Comparison of ENCODE assay signal across 20 cellular contexts in genomic region chr1:209404577-209404976, GRCh38.
A peak's percentile ranks its signal among the peaks of the same experiment; 100 is the strongest.
DNase-seq lines count a peak whose midpoint lies in the region; ATAC-seq, FAIRE-seq and TF ChIP-seq lines count a peak whose summit lies in the region.
"Had no signal": no experiment of that assay in that cellular context is flagged by ENCODE, and none has a peak within 500 bp of the region (broad histone marks: within the 10 kb centered on the region; RNA-seq: fewer than 3 reads in every experiment).

No MANE protein-coding gene starts in this region.

- peak overlapping the region; percentile 82 for H3K27ac Mint-ChIP-seq in astrocyte (ENCODE audit: unreplicated experiment)
- H3K27ac Mint-ChIP-seq: activated CD8-positive, alpha-beta T cell treated with anti-CD3 and anti-CD28 coated beads, Interleukin-2, amount 10 ng/mL, durations not matched to agents 7 days and 5 days; activated naive CD8-positive, alpha-beta T cell treated with anti-CD3 and anti-CD28 coated beads, Interleukin-2, amount 50 U/mL, for 24 hours; activated T-cell treated with anti-CD3 and anti-CD28 coated beads, Interleukin-2, amount 50 U/mL, for 72 hours; CD8-positive, alpha-beta T cell; effector memory CD8-positive, alpha-beta T cell; natural killer cell had no signal

- H3K36me3 ChIP-seq in A673 (ENCODE audit: insufficient read depth, low read length, poor library complexity, severe bottlenecking) = no peaks in the 10 kb centered on the region
- H3K36me3 ChIP-seq in astrocyte (ENCODE audit: insufficient read depth, low read length) = no peaks in the 10 kb centered on the region
- no peaks in the 10 kb centered on the region for H3K36me3 ChIP-seq in keratinocyte (ENCODE audit: control insufficient read depth in 2 of 2, extremely low read depth in 1 of 2, insufficient read depth in 2 of 2, low read length in 2 of 2)
- H3K36me3 ChIP-seq: stomach had no signal

- H4K20me1 ChIP-seq in astrocyte (ENCODE audit: insufficient read depth, low read length) = no peaks in the 10 kb centered on the region
- H4K20me1 ChIP-seq in keratinocyte (ENCODE audit: control insufficient read depth, extremely low read depth, insufficient read depth, low read length) = no peaks in the 10 kb centered on the region

- H3K9me3 Mint-ChIP-seq in astrocyte (ENCODE audit: unreplicated experiment) = no peaks in the 10 kb centered on the region
- H3K9me3 Mint-ChIP-seq: activated naive CD8-positive, alpha-beta T cell treated with anti-CD3 and anti-CD28 coated beads, Interleukin-2, amount 50 U/mL, for 24 hours; activated T-cell treated with anti-CD3 and anti-CD28 coated beads, Interleukin-2, amount 50 U/mL, for 72 hours; CD8-positive, alpha-beta T cell; IgD-negative memory B cell; natural killer cell had no signal

- H3K36me3 Mint-ChIP-seq in astrocyte (ENCODE audit: low read depth, unreplicated experiment) = no peaks in the 10 kb centered on the region
- H3K36me3 Mint-ChIP-seq: CD8-positive, alpha-beta T cell; natural killer cell had no signal

- H2AFZ ChIP-seq in astrocyte (ENCODE audit: low read depth, low read length) (no peak overlapping the region), keratinocyte (ENCODE audit: control insufficient read depth, low read length) (no peak overlapping the region)

- H3K27me3 ChIP-seq in A673 (replicated peaks; ENCODE audit: insufficient read depth, low read depth, low read length, poor library complexity) (no peaks in the 10 kb centered on the region), astrocyte (ENCODE audit: insufficient read depth, low read length) (no peaks in the 10 kb centered on the region), keratinocyte (ENCODE audit: control insufficient read depth, extremely low read depth, insufficient read depth, low read length) (no peaks in the 10 kb centered on the region)

- no peaks in the 10 kb centered on the region for H3K9me1 ChIP-seq in keratinocyte (ENCODE audit: control insufficient read depth, extremely low read depth, insufficient read depth, low read length)

- H3K4me1 Mint-ChIP-seq in astrocyte (ENCODE audit: low read depth, unreplicated experiment) = peaks cover 23% of the 10 kb centered on the region
- H3K4me1 Mint-ChIP-seq: activated naive CD8-positive, alpha-beta T cell treated with anti-CD3 and anti-CD28 coated beads, Interleukin-2, amount 50 U/mL, for 24 hours; IgD-negative memory B cell; natural killer cell had no signal

- POLR2A ChIA-PET in A673 (lab: Charles Lee; ENCODE audit: low non-redundant PET) = no interaction called here

- H3K79me2 ChIP-seq in astrocyte (ENCODE audit: insufficient read depth, low read length) = no peaks in the 10 kb centered on the region
- H3K79me2 ChIP-seq in keratinocyte (ENCODE audit: control insufficient read depth, insufficient read depth, low read length) = no peaks in the 10 kb centered on the region

- no peak for ATAC-seq in left colon
- ATAC-seq: activated CD8-positive, alpha-beta T cell treated with anti-CD3 and anti-CD28 coated beads, Interleukin-2, amount 10 ng/mL, durations not matched to agents 7 days and 5 days; activated naive CD8-positive, alpha-beta T cell treated with anti-CD3 and anti-CD28 coated beads, Interleukin-2, amount 50 U/mL, for 24 hours; CD8-positive, alpha-beta T cell; effector memory CD8-positive, alpha-beta T cell; natural killer cell had no signal

- CTCF ChIA-PET in A673 (lab: Charles Lee) = no interaction called here

- peak overlapping the region; percentile 80 for H3K4me2 ChIP-seq in astrocyte (ENCODE audit: low read length)
- peak overlapping the region; percentile 81 for H3K4me2 ChIP-seq in keratinocyte (ENCODE audit: control insufficient read depth, extremely low read depth, insufficient read depth, low read depth, low read length)

- no peak for TF ChIP-seq POLR2A in GM12892 (IDR thresholded peaks at IDR 0.05; ENCODE audit: low read depth, low read length)

- intact Hi-C loops in A673 (cut with micrococcal nuclease; ENCODE audit: unreplicated experiment) = no loop called here
- intact Hi-C loops in left colon (cut with DNase I, micrococcal nuclease) = no loop called here

- no TSS peak for BruUV-seq in A673 (replicated peaks; lab: Mats Ljungman, UMichigan)

- H3K9me3 ChIP-seq in A673 (ENCODE audit: low read depth, low read length, poor library complexity, severe bottlenecking) (no peaks in the 10 kb centered on the region), astrocyte (ENCODE audit: insufficient read depth, low read depth, low read length) (no peaks in the 10 kb centered on the region), keratinocyte (ENCODE audit: control insufficient read depth, low read depth, low read length) (no peaks in the 10 kb centered on the region)
- H3K9me3 ChIP-seq: stomach had no signal

- H3K27me3 Mint-ChIP-seq in astrocyte (ENCODE audit: low read depth, unreplicated experiment) = no peaks in the 10 kb centered on the region
- H3K27me3 Mint-ChIP-seq: effector memory CD8-positive, alpha-beta T cell had no signal

- H3K4me3 Mint-ChIP-seq in astrocyte (ENCODE audit: unreplicated experiment) = no peak overlapping the region
- H3K4me3 Mint-ChIP-seq: activated CD8-positive, alpha-beta T cell treated with anti-CD3 and anti-CD28 coated beads, Interleukin-2, amount 10 ng/mL, durations not matched to agents 7 days and 5 days; activated naive CD8-positive, alpha-beta T cell treated with anti-CD3 and anti-CD28 coated beads, Interleukin-2, amount 50 U/mL, for 24 hours; activated T-cell treated with anti-CD3 and anti-CD28 coated beads, Interleukin-2, amount 50 U/mL, for 72 hours; CD8-positive, alpha-beta T cell; effector memory CD8-positive, alpha-beta T cell; IgD-negative memory B cell; natural killer cell had no signal

- peak; percentile 20 for FAIRE-seq in HTR-8/SVneo (lab: Jason Lieb, UNC)
- peak; percentile 29 for FAIRE-seq in astrocyte (lab: Jason Lieb, UNC)
- peak; percentile 93 for FAIRE-seq in keratinocyte (lab: Jason Lieb, UNC)
- no peak for FAIRE-seq in GM12892 (lab: Jason Lieb, UNC)
- FAIRE-seq: H54 had no signal

- dilution Hi-C loops in keratinocyte (cut with MboI; ENCODE audit: extremely low pct_ligation_motif_present, low sequenced_read_pairs) = no loop called here

- H3K27ac ChIP-seq in A673 (ENCODE audit: low read depth, low read length, poor library complexity, severe bottlenecking) = no peak overlapping the region
- peak overlapping the region; percentile 33 for H3K27ac ChIP-seq in astrocyte (ENCODE audit: low read depth, low read length)
- H3K27ac ChIP-seq in keratinocyte (ENCODE audit: control insufficient read depth, insufficient read depth, low read length) = peak overlapping the region; percentile 91
- H3K27ac ChIP-seq: stomach had no signal

- DNase-seq in A673 (ENCODE audit: low spot score) = peak; percentile 12
- no peak for DNase-seq in HTR-8/SVneo (ENCODE audit: insufficient read length, low spot score)
- DNase-seq in astrocyte (ENCODE audit: low read depth) = peak; percentile 57
- no peak for DNase-seq in keratinocyte (ENCODE audit: low read depth, low spot score)
- DNase-seq in NCI-H510A treated with DMSO at 0.1 percent for 48 hours (lab: John Stamatoyannopoulos, UW) = no peak
- DNase-seq in left colon = no peak
- no peak for DNase-seq in GM12892 (ENCODE audit: insufficient read length)
- DNase-seq in stimulated activated CD4-positive, alpha-beta T cell treated with anti-CD3 and anti-CD28 coated beads, Interleukin-2, amount 100 ng/mL, for 48 hours = no peak
- DNase-seq: activated CD8-positive, alpha-beta T cell treated with anti-CD3 and anti-CD28 coated beads, Interleukin-2, amount 10 ng/mL, durations not matched to agents 7 days and 5 days; activated naive CD8-positive, alpha-beta T cell treated with anti-CD3 and anti-CD28 coated beads, Interleukin-2, amount 50 U/mL, for 24 hours; CD8-positive, alpha-beta T cell; effector memory CD8-positive, alpha-beta T cell; natural killer cell; NCI-H2081; NCI-H69; stomach had no signal

- TF ChIP-seq CTCF in A673 (conservative IDR thresholded peaks at IDR 0.05; ENCODE audit: low read depth, low read length) = no peak
- TF ChIP-seq CTCF in astrocyte (IDR thresholded peaks at IDR 0.05; ENCODE audit: insufficient read depth, low read depth, low read length) = no peak
- no peak for TF ChIP-seq CTCF in keratinocyte (optimal IDR thresholded peaks at IDR 0.05 in 1 of 3, IDR thresholded peaks at IDR 0.05 in 1 of 3, conservative IDR thresholded peaks at IDR 0.05 in 1 of 3; ENCODE audit: extremely low read depth in 1 of 3, insufficient read depth in 2 of 3, low read length in 3 of 3)

- H3K9ac ChIP-seq in astrocyte (ENCODE audit: low read length) (no peak overlapping the region), keratinocyte (ENCODE audit: control insufficient read depth, extremely low read depth, insufficient read depth, low read length) (peak overlapping the region; percentile 51)

- H3K4me1 ChIP-seq in A673 (ENCODE audit: insufficient read depth, low read length, poor library complexity, severe bottlenecking) (peaks cover 6% of the 10 kb centered on the region), astrocyte (ENCODE audit: insufficient read depth, low read length) (peaks cover 33% of the 10 kb centered on the region), keratinocyte (ENCODE audit: control insufficient read depth, extremely low read depth, insufficient read depth, low read length) (peaks cover 69% of the 10 kb centered on the region)
- H3K4me1 ChIP-seq: stomach had no signal

- no peak overlapping the region for H3K4me3 ChIP-seq in A673 (ENCODE audit: low read depth, low read length, poor library complexity, severe bottlenecking)
- no peak overlapping the region for H3K4me3 ChIP-seq in astrocyte (ENCODE audit: insufficient read depth, low read depth, low read length)
- H3K4me3 ChIP-seq in keratinocyte (ENCODE audit: control insufficient read depth in 2 of 3, extremely low read depth in 1 of 3, insufficient read depth in 2 of 3, low read depth in 1 of 3, low read length in 3 of 3) = peak overlapping the region in 1 of 3 experiments; percentile 33
- H3K4me3 ChIP-seq: lung, stomach had no signal

Comparison
In these comparisons a context has a peak if more than half of its experiments do, and no peak if none do; other contexts are left out.
1. DNase-seq: peak in A673 (single experiment) and astrocyte (single experiment); none in HTR-8/SVneo (single experiment), keratinocyte (single experiment), NCI-H510A treated with DMSO at 0.1 percent for 48 hours (single experiment), left colon (0 of 2), GM12892 (single experiment) and stimulated activated CD4-positive, alpha-beta T cell treated with anti-CD3 and anti-CD28 coated beads, Interleukin-2, amount 100 ng/mL, for 48 hours (0 of 2).